Comparison of ENCODE assay signal across 10 cellular contexts in genomic region chr19:1105873-1106840, GRCh38. TPM values are rescaled to one million over a fixed set of nuclear protein-coding genes. Genes with fewer than 3 reads are reported as not detected.
DNase-seq lines count a peak whose midpoint lies in the region; ATAC-seq and TF ChIP-seq lines count a peak whose summit lies in the region.
"Had no signal": no experiment of that assay in that cellular context is flagged by ENCODE, and none has a peak within 500 bp of the region (broad histone marks: within the 10 kb centered on the region; RNA-seq: fewer than 3 reads in every experiment).

No MANE protein-coding gene starts in this region.

- peak overlapping the region; percentile 17; the same call in 1 of the 2 replicates for H3K4me2 ChIP-seq in OCI-LY7 (ENCODE audit: low read length)

- no peak for TF ChIP-seq CTCF in OCI-LY7 (conservative IDR thresholded peaks at IDR 0.05; ENCODE audit: low read length)

- H3K4me1 Mint-ChIP-seq in CD8-positive, alpha-beta memory T cell: peaks cover 20 to 36% (median 26%) of the 10 kb centered on the region in 3 donors
- H3K4me1 Mint-ChIP-seq in dendritic cell treated with granulocyte-macrophage colony-stimulating factor and Interleukin-4, amounts not matched to agents 40 ng/mL and 50 ng/mL, for 4 days (ENCODE audit: low read depth): peaks cover 42% of the 10 kb centered on the region

- no peaks in the 10 kb centered on the region for H3K9me3 ChIP-seq in CD8-positive, alpha-beta memory T cell (ENCODE audit: low read length)
- H3K9me3 ChIP-seq in OCI-LY7 (ENCODE audit: low read length): no peaks in the 10 kb centered on the region
- H3K9me3 ChIP-seq: heart right ventricle had no signal

- H3K36me3 Mint-ChIP-seq in CD8-positive, alpha-beta memory T cell: peaks cover 0 to 31% (median 0%) of the 10 kb centered on the region in 3 donors
- H3K36me3 Mint-ChIP-seq in dendritic cell treated with granulocyte-macrophage colony-stimulating factor and Interleukin-4, amounts not matched to agents 40 ng/mL and 50 ng/mL, for 4 days (ENCODE audit: low read depth): peaks cover 60% of the 10 kb centered on the region

- H3K4me1 ChIP-seq in CD8-positive, alpha-beta memory T cell (ENCODE audit: insufficient read depth, low read length): peaks cover 27% of the 10 kb centered on the region
- H3K4me1 ChIP-seq in OCI-LY7 (ENCODE audit: insufficient read depth, low read length, poor library complexity, severe bottlenecking): peaks cover 45% of the 10 kb centered on the region

- no peak overlapping the region for H3K4me3 ChIP-seq in CD8-positive, alpha-beta memory T cell (ENCODE audit: low read length)
- no peak overlapping the region for H3K4me3 ChIP-seq in OCI-LY7 (ENCODE audit: low read depth, low read length, poor library complexity, severe bottlenecking)

- H3K79me2 ChIP-seq in OCI-LY7 (ENCODE audit: insufficient read depth, low read depth, low read length): no peaks in the 10 kb centered on the region

- intact Hi-C loops in OCI-LY7 (cut with micrococcal nuclease; ENCODE audit: unreplicated experiment): no loop called here
- intact Hi-C loops in dendritic cell treated with granulocyte-macrophage colony-stimulating factor and Interleukin-4, amounts not matched to agents 40 ng/mL and 50 ng/mL, for 4 days (cut with micrococcal nuclease): no loop called here
- intact Hi-C loops in posterior vena cava (cut with DNase I): no loop called here

- POLR2A ChIA-PET in CD8-positive, alpha-beta memory T cell (lab: Charles Lee): interaction anchor here (1.0 to 2.5 kb wide), 4 partner anchors 31 to 93 kb away, joined by 3 to 14 read pairs (median 4); partner anchors contain the start of genes ABCA7 and ARHGAP45
- POLR2A ChIA-PET in OCI-LY7 (lab: Charles Lee): no interaction called here

- peak overlapping the region in 6 of 7 donors; percentile 62 to 87 (median 68) for H3K4me3 Mint-ChIP-seq in CD8-positive, alpha-beta memory T cell
- H3K4me3 Mint-ChIP-seq in dendritic cell treated with granulocyte-macrophage colony-stimulating factor and Interleukin-4, amounts not matched to agents 40 ng/mL and 50 ng/mL, for 4 days: peak overlapping the region; percentile 80

- no peaks in the 10 kb centered on the region for H3K9me2 ChIP-seq in OCI-LY7 (ENCODE audit: insufficient read depth, low read length)

- H4K20me1 ChIP-seq in OCI-LY7 (ENCODE audit: insufficient read depth, low read length): peaks cover 6% of the 10 kb centered on the region; the same call in 1 of the 2 replicates

- BruUV-seq in OCI-LY7 (replicated peaks; lab: Mats Ljungman, UMichigan): no TSS peak

- peak overlapping the region; percentile 37 to 88 (median 66) for H3K27ac Mint-ChIP-seq in CD8-positive, alpha-beta memory T cell
- peak overlapping the region; percentile 93 for H3K27ac Mint-ChIP-seq in dendritic cell treated with granulocyte-macrophage colony-stimulating factor and Interleukin-4, amounts not matched to agents 40 ng/mL and 50 ng/mL, for 4 days

- no peak overlapping the region for H3K27ac ChIP-seq in CD8-positive, alpha-beta memory T cell (ENCODE audit: low read depth, low read length)
- no peak overlapping the region for H3K27ac ChIP-seq in OCI-LY7 (ENCODE audit: low read depth, low read length, poor library complexity, severe bottlenecking)

- no peak for ATAC-seq in HG03196 (IDR thresholded peaks at IDR 0.05; ENCODE audit: unreplicated experiment)
- ATAC-seq: heart right ventricle had no signal

- CTCF ChIA-PET in CD8-positive, alpha-beta memory T cell (lab: Charles Lee): interaction anchor here (1.0 kb wide), 1 partner anchor 88 kb away, joined by 4 read pairs; no protein-coding TSS in a partner anchor
- CTCF ChIA-PET in OCI-LY7 (lab: Charles Lee; ENCODE audit: unreplicated experiment): no interaction called here

- no peak overlapping the region for H2AFZ ChIP-seq in OCI-LY7 (ENCODE audit: low read length)

- H3K36me3 ChIP-seq in CD8-positive, alpha-beta memory T cell (ENCODE audit: insufficient read depth, low read length): peaks cover 8% of the 10 kb centered on the region
- H3K36me3 ChIP-seq in OCI-LY7 (ENCODE audit: insufficient read depth, low read length): peaks cover 28% of the 10 kb centered on the region

- no peaks in the 10 kb centered on the region for H3K27me3 Mint-ChIP-seq in CD8-positive, alpha-beta memory T cell
- H3K27me3 Mint-ChIP-seq in dendritic cell treated with granulocyte-macrophage colony-stimulating factor and Interleukin-4, amounts not matched to agents 40 ng/mL and 50 ng/mL, for 4 days: no peaks in the 10 kb centered on the region

- DNase-seq in CD8-positive, alpha-beta memory T cell: no peak
- DNase-seq in OCI-LY7 (ENCODE audit: low spot score): no peak
- peak; percentile 84 for DNase-seq in posterior vena cava (ENCODE audit: low spot score)
- DNase-seq in NCI-H1092 treated with DMSO at 0.1 percent for 48 hours (lab: John Stamatoyannopoulos, UW): no peak
- DNase-seq in NCI-H1092 (lab: John Stamatoyannopoulos, UW): no peak
- DNase-seq in anterior cingulate cortex (lab: John Stamatoyannopoulos, UW): no peak
- DNase-seq: heart right ventricle, occipital lobe had no signal

- H3K9me3 Mint-ChIP-seq in CD8-positive, alpha-beta memory T cell: peaks cover 0 to 2% (median 0%) of the 10 kb centered on the region in 5 donors
- no peaks in the 10 kb centered on the region for H3K9me3 Mint-ChIP-seq in dendritic cell treated with granulocyte-macrophage colony-stimulating factor and Interleukin-4, amounts not matched to agents 40 ng/mL and 50 ng/mL, for 4 days

- H3K27me3 ChIP-seq in CD8-positive, alpha-beta memory T cell (ENCODE audit: insufficient read depth, low read length, poor library complexity, severe bottlenecking): no peaks in the 10 kb centered on the region
- H3K27me3 ChIP-seq: heart right ventricle had no signal

RNA-seq across cellular contexts. Expression of gene GPX4, which starts 2.4 kb away (rescaled TPM):
- 100 to 1,000 TPM; 222 TPM for total RNA-seq in CD8-positive, alpha-beta memory T cell
- 373 TPM for polyA plus RNA-seq in CD8-positive, alpha-beta memory T cell
- 184 and 203 TPM in 2 replicates for total RNA-seq in OCI-LY7 (2014; rRNA removed; shearing (Covaris generic))
- total RNA-seq in OCI-LY7 (2022): 148 and 156 TPM in 2 replicates
- 100 to 1,000 TPM; 176 to 193 TPM for total RNA-seq in posterior vena cava

RNA-seq across cellular contexts. Expression of gene POLR2E, which starts 11.0 kb away (rescaled TPM):
- 100 to 1,000 TPM; 270 to 278 TPM for total RNA-seq in CD8-positive, alpha-beta memory T cell
- polyA plus RNA-seq in CD8-positive, alpha-beta memory T cell: 249 TPM
- 153 and 165 TPM in 2 replicates for total RNA-seq in OCI-LY7 (2014; rRNA removed; shearing (Covaris generic))
- total RNA-seq in OCI-LY7 (2022): 160 and 193 TPM in 2 replicates
- total RNA-seq in posterior vena cava: 100 to 1,000 TPM in 1 of 2 donors, 10 to 100 TPM in 1; 89.9 to 105 TPM

RNA-seq across cellular contexts. Expression of gene ARHGAP45, which starts 39.2 kb away (rescaled TPM):
- total RNA-seq in CD8-positive, alpha-beta memory T cell: 100 to 1,000 TPM; 212 to 220 TPM
- polyA plus RNA-seq in CD8-positive, alpha-beta memory T cell: 478 TPM
- total RNA-seq in OCI-LY7 (2014; rRNA removed; shearing (Covaris generic)): 132 and 135 TPM in 2 replicates
- 138 and 143 TPM in 2 replicates for total RNA-seq in OCI-LY7 (2022)
- 10 to 100 TPM in 1 of 2 donors, 1 to 10 TPM in 1; 10.0 to 26.8 TPM for total RNA-seq in posterior vena cava

Comparison
In these comparisons a context has a peak if more than half of its experiments do, and no peak if none do; other contexts are left out.
1. RNA of gene ARHGAP45, which starts 39.2 kb away (total RNA-seq): 212 to 220 TPM in CD8-positive, alpha-beta memory T cell and 132 to 143 TPM in OCI-LY7; 10.0 to 26.8 TPM in posterior vena cava; every median in the first group is over 4 times any median in the second.